14 cellular contexts compared by ENCODE assay signal in the genomic region with DNA sequence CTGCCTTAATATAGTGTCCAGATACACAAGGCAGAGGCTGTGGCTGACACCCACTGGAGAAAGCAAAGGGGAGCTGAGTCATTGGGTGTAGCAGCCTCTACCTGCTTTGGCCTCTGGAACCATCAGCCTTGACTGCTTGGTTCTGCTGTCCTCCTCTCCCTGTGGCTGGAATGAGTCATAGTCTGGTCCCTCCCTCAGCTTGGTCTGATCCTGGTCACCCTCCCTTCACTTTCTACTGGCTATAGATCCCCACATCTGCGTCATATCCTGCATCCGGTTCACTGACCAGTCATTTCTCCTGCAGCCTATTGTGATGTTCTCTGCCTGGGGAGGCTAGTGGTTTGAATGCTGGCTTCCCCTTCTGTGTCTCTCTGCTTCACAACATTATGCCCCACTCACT.
DNase-seq lines count a peak whose midpoint lies in the region; ATAC-seq, FAIRE-seq and TF ChIP-seq lines count a peak whose summit lies in the region.
"Had no signal": no experiment of that assay in that cellular context is flagged by ENCODE, and none has a peak within 500 bp of the region (broad histone marks: within the 10 kb centered on the region; RNA-seq: fewer than 3 reads in every experiment).

No MANE protein-coding gene starts in this region.

- no peak overlapping the region for H3K27ac ChIP-seq in HEK293 (ENCODE audit: extremely low read depth, low read depth, low read length)
- H3K27ac ChIP-seq in RWPE2 (ENCODE audit: poor library complexity, severe bottlenecking) = peak overlapping the region; percentile 32
- H3K27ac ChIP-seq: esophagus muscularis mucosa, neural progenitor cell had no signal

- H3K36me3 ChIP-seq in HEK293 (ENCODE audit: control insufficient read depth in 2 of 2, insufficient read depth in 1 of 2, low read length in 2 of 2) (no peaks in the 10 kb centered on the region), RWPE2 (ENCODE audit: low read depth) (no peaks in the 10 kb centered on the region)
- H3K36me3 ChIP-seq: esophagus muscularis mucosa, neural progenitor cell, WERI-Rb-1 had no signal

- POLR2A ChIA-PET in HEK293 (lab: Yijun Ruan, JAX) = no interaction called here

- DNase-seq in RWPE2 (ENCODE audit: low spot score) (no peak), GM12891 (ENCODE audit: insufficient read length, low spot score) (no peak), NCI-H2029 treated with DMSO at 0.1 percent for 48 hours (lab: John Stamatoyannopoulos, UW) (no peak), NOMO-1 (lab: John Stamatoyannopoulos, UW; ENCODE audit: unreplicated experiment in 2 of 2) (no peak)
- DNase-seq: activated naive CD8-positive, alpha-beta T cell treated with anti-CD3 and anti-CD28 coated beads, Interleukin-2, amount 10 ng/mL, durations not matched to agents 7 days and 5 days; GDM1; stimulated activated naive CD4-positive, alpha-beta T cell treated with Interleukin-2 at 50 U/mL for 16 hours; WERI-Rb-1 had no signal

- H3K4me1 ChIP-seq in HEK293 (ENCODE audit: control insufficient read depth, insufficient read depth, low read length) = no peaks in the 10 kb centered on the region
- H3K4me1 ChIP-seq in RWPE2 (ENCODE audit: insufficient read depth, poor library complexity, severe bottlenecking) = peaks cover 4% of the 10 kb centered on the region
- H3K4me1 ChIP-seq: esophagus muscularis mucosa had no signal

- H3K4me3 ChIP-seq in HEK293 (ENCODE audit: low read depth, low read length) = no peak overlapping the region
- no peak overlapping the region for H3K4me3 ChIP-seq in RWPE2 (ENCODE audit: severe bottlenecking)
- H3K4me3 ChIP-seq: esophagus muscularis mucosa, neural progenitor cell had no signal

- TF ChIP-seq CTCF in HEK293 (tag by site-specific recombination; IDR thresholded peaks at IDR 0.05) (no peak), RWPE2 (IDR thresholded peaks at IDR 0.05; ENCODE audit: poor library complexity, severe bottlenecking) (no peak)

- no peaks in the 10 kb centered on the region for H3K27me3 ChIP-seq in RWPE2 (ENCODE audit: insufficient read depth, poor library complexity, severe bottlenecking)
- H3K27me3 ChIP-seq: esophagus muscularis mucosa, neural progenitor cell had no signal

- CTCF ChIA-PET in HEK293 (lab: Yijun Ruan, JAX) = no interaction called here

- H3K9me3 ChIP-seq in HEK293 (ENCODE audit: control insufficient read depth, insufficient read depth, low read depth, low read length) (no peaks in the 10 kb centered on the region), RWPE2 (ENCODE audit: severe bottlenecking) (no peaks in the 10 kb centered on the region)
- H3K9me3 ChIP-seq: esophagus muscularis mucosa had no signal

- no peak for FAIRE-seq in GM12891 (lab: Jason Lieb, UNC)
- FAIRE-seq: GM18507 had no signal

- ATAC-seq in RWPE2 (ENCODE audit: low read depth) (peak; percentile 81), esophagus mucosa (peak; percentile 42), HG02938 (IDR thresholded peaks at IDR 0.05; ENCODE audit: unreplicated experiment) (no peak)

- TF ChIP-seq POLR2A in GM12891 (IDR thresholded peaks at IDR 0.05; ENCODE audit: low read depth, low read length) = no peak

TF ChIP-seq in HEK293, 187 proteins besides CTCF, POLR2A, EP300 and RAD21:
- TF ChIP-seq ZNF707 (tag by site-specific recombination; IDR thresholded peaks at IDR 0.05) (no peak), ZSCAN23 (tag by site-specific recombination; IDR thresholded peaks at IDR 0.05) (no peak), ZBTB48 (tag by site-specific recombination; IDR thresholded peaks at IDR 0.05) (no peak), ZNF776 (tag by site-specific recombination; IDR thresholded peaks at IDR 0.05; ENCODE audit: borderline replicate concordance) (no peak), PRDM10 (tag by site-specific recombination; IDR thresholded peaks at IDR 0.05) (peak; percentile 36; the same call in 1 of the 2 replicates), ZNF510 (tag by site-specific recombination; IDR thresholded peaks at IDR 0.05; ENCODE audit: insufficient replicate concordance) (no peak), ZNF37A (tag by site-specific recombination; IDR thresholded peaks at IDR 0.05) (no peak)
TF ChIP-seq in HEK293: peak in this region for 1.

TF ChIP-seq in GM12891, 5 proteins besides CTCF, POLR2A, EP300 and RAD21:
- no peak for TF ChIP-seq SPI1 (IDR thresholded peaks at IDR 0.05; ENCODE audit: low read depth, low read length)
- no peak for TF ChIP-seq POLR2AphosphoS5 (IDR thresholded peaks at IDR 0.05; ENCODE audit: low read depth, low read length)
- TF ChIP-seq PAX5 (IDR thresholded peaks at IDR 0.05; ENCODE audit: insufficient read depth, low read length, severe bottlenecking) = no peak
- TF ChIP-seq TAF1 (IDR thresholded peaks at IDR 0.05; ENCODE audit: low read depth, low read length) = no peak
- TF ChIP-seq POU2F2 (IDR thresholded peaks at IDR 0.05; ENCODE audit: low read depth, low read length) = no peak
TF ChIP-seq in GM12891: peak in this region for 0.
